ENCODE assay signal across 17 cellular contexts in the genomic region with DNA sequence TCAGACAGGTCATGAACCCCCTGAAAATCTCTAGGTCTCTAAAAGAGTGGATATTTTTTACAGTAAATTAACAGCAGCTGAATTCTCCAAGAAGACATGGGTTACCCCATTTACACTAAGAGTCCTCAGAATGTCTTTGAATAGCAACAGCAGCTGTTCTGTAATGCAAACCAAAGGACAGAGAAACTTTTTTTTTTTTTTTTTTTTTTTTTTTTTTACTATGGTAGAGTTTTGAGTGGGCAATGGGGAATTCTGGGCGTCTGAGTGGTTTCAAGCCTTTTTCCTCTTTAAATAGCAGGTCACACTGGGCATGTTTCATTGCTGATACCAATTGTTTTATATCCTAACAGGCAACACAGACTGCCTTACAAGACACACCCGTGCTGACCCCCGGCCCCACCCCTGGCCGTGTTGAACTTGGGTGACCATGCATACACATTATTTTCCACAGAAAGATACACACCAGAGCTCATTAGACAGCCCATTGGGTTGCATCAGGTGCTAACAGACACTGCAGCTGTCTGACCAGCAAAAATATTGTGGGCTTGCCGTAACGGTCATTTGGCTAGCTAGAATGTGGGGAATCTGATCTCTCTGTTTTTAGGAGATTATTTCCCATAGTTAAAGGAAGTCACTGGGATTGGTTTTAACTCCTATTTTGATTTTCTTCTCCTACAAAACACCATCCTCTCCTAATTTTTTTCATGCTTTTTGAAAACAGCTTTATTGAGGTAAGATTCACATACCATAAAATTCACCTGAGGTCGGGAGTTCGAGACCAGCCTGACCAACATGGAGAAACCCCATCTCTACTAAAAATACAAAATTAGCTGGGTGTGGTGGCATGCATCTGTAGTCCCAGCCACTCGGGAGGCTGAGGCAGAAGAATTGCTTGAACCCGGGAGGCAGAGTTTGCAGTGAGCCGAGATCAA. TPM values are rescaled to one million over a fixed set of nuclear protein-coding genes. Genes with fewer than 3 reads are reported as not detected.
DNase-seq lines count a peak whose midpoint lies in the region; ATAC-seq, FAIRE-seq and TF ChIP-seq lines count a peak whose summit lies in the region.
"Had no signal": no experiment of that assay in that cellular context is flagged by ENCODE, and none has a peak within 500 bp of the region (broad histone marks: within the 10 kb centered on the region; RNA-seq: fewer than 3 reads in every experiment).

No MANE protein-coding gene starts in this region.

- H3K4me1 Mint-ChIP-seq in IgD-negative memory B cell = peaks cover 26 to 52% (median 47%) of the 10 kb centered on the region in 3 donors
- H3K4me1 Mint-ChIP-seq in activated naive CD8-positive, alpha-beta T cell treated with anti-CD3 and anti-CD28 coated beads, Interleukin-2, amount 50 U/mL, for 24 hours = peaks cover 3% of the 10 kb centered on the region

- no peak for FAIRE-seq in D721Med (lab: Jason Lieb, UNC)
- FAIRE-seq: astrocyte had no signal

- H3K9me3 Mint-ChIP-seq in IgD-negative memory B cell = peaks cover 0 to 3% (median 0%) of the 10 kb centered on the region in 3 donors
- H3K9me3 Mint-ChIP-seq in activated naive CD8-positive, alpha-beta T cell treated with anti-CD3 and anti-CD28 coated beads, Interleukin-2, amount 50 U/mL, for 24 hours = peaks cover 13% of the 10 kb centered on the region
- H3K9me3 Mint-ChIP-seq: effector memory CD8-positive, alpha-beta T cell had no signal

- DNase-seq in sciatic nerve (ENCODE audit: low spot score) = no peak
- DNase-seq in activated CD4-positive, alpha-beta T cell treated with anti-CD3 and anti-CD28 coated beads for 1 hour = no peak
- no peak for DNase-seq in activated naive CD8-positive, alpha-beta T cell treated with anti-CD3 and anti-CD28 coated beads, Interleukin-2, amount 50 U/mL, for 24 hours
- DNase-seq in OCI-M2 (lab: John Stamatoyannopoulos, UW; ENCODE audit: unreplicated experiment) = no peak
- DNase-seq in D721Med (ENCODE audit: insufficient read length, low spot score) = no peak
- DNase-seq: activated T-cell treated with anti-CD3 and anti-CD28 coated beads, Interleukin-2, amount 50 U/mL, for 48 hours; CD4-positive, CD25-positive, alpha-beta regulatory T cell; effector memory CD8-positive, alpha-beta T cell; MM.1S; NCI-H446 treated with DMSO at 0.1 percent for 48 hours; SIG-M5; WERI-Rb-1 had no signal

- peak overlapping the region in 2 of 4 donors; percentile 30 to 90 for H3K4me3 Mint-ChIP-seq in IgD-negative memory B cell
- H3K4me3 Mint-ChIP-seq in activated naive CD8-positive, alpha-beta T cell treated with anti-CD3 and anti-CD28 coated beads, Interleukin-2, amount 50 U/mL, for 24 hours = no peak overlapping the region
- H3K4me3 Mint-ChIP-seq: CD4-positive, CD25-positive, alpha-beta regulatory T cell; effector memory CD8-positive, alpha-beta T cell; stimulated activated naive CD8-positive, alpha-beta T cell treated with anti-CD3 and anti-CD28 coated beads, Interleukin-15, Interleukin-2, amounts not matched to agents 100 ng/mL and 50 ng/mL, for 24 hours had no signal

- peaks cover 7% of the 10 kb centered on the region for H3K27me3 Mint-ChIP-seq in IgD-negative memory B cell
- H3K27me3 Mint-ChIP-seq in activated naive CD8-positive, alpha-beta T cell treated with anti-CD3 and anti-CD28 coated beads, Interleukin-2, amount 50 U/mL, for 24 hours = peaks cover 1% of the 10 kb centered on the region
- H3K27me3 Mint-ChIP-seq: stimulated activated naive CD8-positive, alpha-beta T cell treated with anti-CD3 and anti-CD28 coated beads, Interleukin-15, Interleukin-2, amounts not matched to agents 100 ng/mL and 50 ng/mL, for 24 hours had no signal

- peaks cover 6% of the 10 kb centered on the region for H3K36me3 Mint-ChIP-seq in IgD-negative memory B cell
- H3K36me3 Mint-ChIP-seq in activated naive CD8-positive, alpha-beta T cell treated with anti-CD3 and anti-CD28 coated beads, Interleukin-2, amount 50 U/mL, for 24 hours (ENCODE audit: low read depth) = no peaks in the 10 kb centered on the region

- ATAC-seq in GM18858 (IDR thresholded peaks at IDR 0.05; ENCODE audit: unreplicated experiment) (peak; percentile 42), HG02610 (IDR thresholded peaks at IDR 0.05; ENCODE audit: unreplicated experiment) (peak; percentile 52), sciatic nerve (peak; percentile 30)
- no peak for ATAC-seq in activated naive CD8-positive, alpha-beta T cell treated with anti-CD3 and anti-CD28 coated beads, Interleukin-2, amount 50 U/mL, for 24 hours
- ATAC-seq: effector memory CD8-positive, alpha-beta T cell had no signal

- no peak for TF ChIP-seq CTCF in D721Med (IDR thresholded peaks at IDR 0.05; ENCODE audit: insufficient read depth, missing control alignments)

- intact Hi-C loops in sciatic nerve (cut with DNase I) = no loop called here

- peak overlapping the region in 2 of 3 donors; percentile 34 to 65 for H3K27ac Mint-ChIP-seq in IgD-negative memory B cell
- H3K27ac Mint-ChIP-seq in activated naive CD8-positive, alpha-beta T cell treated with anti-CD3 and anti-CD28 coated beads, Interleukin-2, amount 50 U/mL, for 24 hours = no peak overlapping the region
- H3K27ac Mint-ChIP-seq: effector memory CD8-positive, alpha-beta T cell; stimulated activated naive CD8-positive, alpha-beta T cell treated with anti-CD3 and anti-CD28 coated beads, Interleukin-15, Interleukin-2, amounts not matched to agents 100 ng/mL and 50 ng/mL, for 24 hours had no signal

RNA-seq across cellular contexts. Expression of a gene that starts 26.7 kb away (rescaled TPM):
- 22.9 TPM for polyA plus RNA-seq in IgD-negative memory B cell
- total RNA-seq in sciatic nerve = 4.7 TPM
